ENCODE assay signal across 14 cellular contexts in the genomic region with DNA sequence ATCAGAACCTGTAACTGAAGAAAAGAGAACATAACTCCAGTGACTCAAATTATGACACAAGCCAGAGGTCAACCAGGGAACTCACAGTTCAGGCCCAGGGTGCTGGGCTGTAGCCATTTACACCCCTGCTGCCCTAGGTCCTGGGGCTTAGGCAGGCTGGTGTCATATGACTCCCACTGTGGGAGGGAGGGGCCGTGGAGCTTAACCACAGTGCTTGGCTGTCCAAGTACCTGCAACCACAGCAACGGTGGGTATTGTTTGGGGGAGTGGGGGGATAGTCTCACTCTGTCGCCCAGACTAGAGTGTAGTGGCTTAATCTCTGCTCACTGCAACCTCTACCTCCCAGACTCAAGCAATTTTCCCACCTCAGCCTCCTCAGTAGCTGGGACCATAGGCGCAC.
"Had no signal": no experiment of that assay in that cellular context is flagged by ENCODE, and none has a peak within 500 bp of the region (broad histone marks: within the 10 kb centered on the region; RNA-seq: fewer than 3 reads in every experiment).

No MANE protein-coding gene starts in this region.

- H3K9me3 ChIP-seq: ascending aorta, lower lobe of right lung, ovary, uterus had no signal

- ATAC-seq: effector memory CD8-positive, alpha-beta T cell; left cardiac atrium; lower lobe of right lung; WTC11 had no signal

- H3K27ac ChIP-seq: ascending aorta, epithelial cell of prostate, lower lobe of right lung, ovary, uterus had no signal

- H3K36me3 ChIP-seq: ascending aorta, lower lobe of right lung, ovary, uterus had no signal

- H3K4me3 ChIP-seq: ascending aorta, lower lobe of right lung, ovary, uterus had no signal

- H3K27me3 ChIP-seq: ascending aorta, ovary, uterus had no signal

- FAIRE-seq: bronchial epithelial cell, frontal cortex had no signal

- DNase-seq: activated CD4-positive, alpha-beta T cell treated with anti-CD3 and anti-CD28 coated beads, Interleukin-2, amount 10 ng/mL, durations not matched to agents 7 days and 5 days; activated naive CD4-positive, alpha-beta T cell treated with anti-CD3 and anti-CD28 coated beads, Interleukin-2, amount 10 ng/mL, durations not matched to agents 7 days and 5 days; effector memory CD8-positive, alpha-beta T cell; left cardiac atrium; lower lobe of right lung; ovary; stimulated activated CD4-positive, alpha-beta T cell treated with anti-CD3 and anti-CD28 coated beads, Interleukin-12 subunit alpha, Interleukin-12 subunit beta, amount 100 ng/mL, for 4 hours; stimulated activated CD4-positive, alpha-beta T cell treated with anti-CD3 and anti-CD28 coated beads, Interleukin-2, amount 100 ng/mL, for 24 hours; uterus had no signal

- H3K4me1 ChIP-seq: ascending aorta, lower lobe of right lung, uterus had no signal
